In genomic region chr16:48162839-48163410, GRCh38 we compare ENCODE assay signal across 32 cellular contexts. TPM values are rescaled to one million over a fixed set of nuclear protein-coding genes. Genes with fewer than 3 reads are reported as not detected.
"Had no signal": no experiment of that assay in that cellular context is flagged by ENCODE, and none has a peak within 500 bp of the region (broad histone marks: within the 10 kb centered on the region; RNA-seq: fewer than 3 reads in every experiment).

No MANE protein-coding gene starts in this region.

- H3K27me3 ChIP-seq: left lung, pancreas, stomach, testis, thyroid gland, upper lobe of left lung, vagina had no signal

- H3K4me3 ChIP-seq: left lung, lung, pancreas, prostate gland, smooth muscle cell, stomach, testis, thyroid gland, transverse colon, upper lobe of left lung, vagina had no signal

- H3K36me3 ChIP-seq: left lung, pancreas, prostate gland, stomach, thyroid gland, transverse colon, upper lobe of left lung, vagina had no signal

- ATAC-seq: left cardiac atrium; left lung; natural killer cell; pancreas; right cardiac atrium; stimulated activated naive B cell treated with anti-CD40 and anti-IgM and Interleukin-4, amounts not matched to agents 10 μg/mL and 1 μg/mL and 100 μg/mL, for 72 hours; stimulated activated naive CD8-positive, alpha-beta T cell treated with anti-CD3 and anti-CD28 coated beads, Interleukin-15, Interleukin-2, amounts not matched to agents 100 U/mL and 50 U/mL, for 24 hours had no signal

- DNase-seq: hippocampal formation; kidney glomerular epithelial cell; left cardiac atrium; left lung; mesendoderm; naive B cell; natural killer cell; nephron progenitor cell; nucleus accumbens; pancreas; posterior cingulate gyrus; retina; right cardiac atrium; stimulated activated CD4-positive, alpha-beta T cell treated with anti-CD3 and anti-CD28 coated beads, Interleukin-1b, Interleukin-23, amount 100 ng/mL, for 48 hours; stimulated activated CD4-positive, alpha-beta T cell treated with anti-CD3 and anti-CD28 coated beads, Interleukin-4, amount 100 ng/mL, for 1 hour; stimulated activated naive B cell treated with anti-CD40 and anti-IgM and Interleukin-4, amounts not matched to agents 10 μg/mL and 1 μg/mL and 100 μg/mL, for 72 hours; stimulated activated naive CD8-positive, alpha-beta T cell treated with anti-CD3 and anti-CD28 coated beads, Interleukin-15, Interleukin-2, amounts not matched to agents 100 U/mL and 50 U/mL, for 24 hours; stomach; testis; thyroid gland; transverse colon had no signal

- H3K4me1 ChIP-seq: pancreas, prostate gland, testis had no signal

- H3K4me2 ChIP-seq: smooth muscle cell had no signal

- H3K9me3 Mint-ChIP-seq: mesothelial cell of epicardium; naive B cell; natural killer cell; nephron progenitor cell; stimulated activated naive B cell treated with anti-CD40 and anti-IgM and Interleukin-4, amounts not matched to agents 10 μg/mL and 1 μg/mL and 100 μg/mL, for 72 hours had no signal

- H3K4me3 Mint-ChIP-seq: mesothelial cell of epicardium; naive B cell; natural killer cell; nephron progenitor cell; stimulated activated naive B cell treated with anti-CD40 and anti-IgM and Interleukin-4, amounts not matched to agents 10 μg/mL and 1 μg/mL and 100 μg/mL, for 72 hours had no signal

- H3K9me3 ChIP-seq: left lung, pancreas, prostate gland, stomach, testis, thyroid gland, transverse colon, upper lobe of left lung, vagina had no signal

- H3K36me3 Mint-ChIP-seq: mesothelial cell of epicardium; naive B cell; natural killer cell; stimulated activated naive B cell treated with anti-CD40 and anti-IgM and Interleukin-4, amounts not matched to agents 10 μg/mL and 1 μg/mL and 100 μg/mL, for 72 hours had no signal

- H3K27ac Mint-ChIP-seq: mesothelial cell of epicardium; natural killer cell; nephron progenitor cell; stimulated activated naive B cell treated with anti-CD40 and anti-IgM and Interleukin-4, amounts not matched to agents 10 μg/mL and 1 μg/mL and 100 μg/mL, for 72 hours had no signal

- H3K27ac ChIP-seq: left lung, pancreas, prostate gland, stomach, testis, thyroid gland, transverse colon, upper lobe of left lung, vagina had no signal

RNA-seq across cellular contexts. Expression of gene ABCC12, which starts 7.1 kb away (rescaled TPM):
- total RNA-seq: left cardiac atrium, left lung, lung, mesothelial cell of epicardium, mononuclear cell, natural killer cell, osteoblast, pancreas, right cardiac atrium, skeletal muscle tissue, smooth muscle cell, transverse colon, urinary bladder, vagina had no signal
- polyA plus RNA-seq: keratinocyte, lung, pancreas, right cardiac atrium, smooth muscle cell, urinary bladder had no signal
